In the genomic region with DNA sequence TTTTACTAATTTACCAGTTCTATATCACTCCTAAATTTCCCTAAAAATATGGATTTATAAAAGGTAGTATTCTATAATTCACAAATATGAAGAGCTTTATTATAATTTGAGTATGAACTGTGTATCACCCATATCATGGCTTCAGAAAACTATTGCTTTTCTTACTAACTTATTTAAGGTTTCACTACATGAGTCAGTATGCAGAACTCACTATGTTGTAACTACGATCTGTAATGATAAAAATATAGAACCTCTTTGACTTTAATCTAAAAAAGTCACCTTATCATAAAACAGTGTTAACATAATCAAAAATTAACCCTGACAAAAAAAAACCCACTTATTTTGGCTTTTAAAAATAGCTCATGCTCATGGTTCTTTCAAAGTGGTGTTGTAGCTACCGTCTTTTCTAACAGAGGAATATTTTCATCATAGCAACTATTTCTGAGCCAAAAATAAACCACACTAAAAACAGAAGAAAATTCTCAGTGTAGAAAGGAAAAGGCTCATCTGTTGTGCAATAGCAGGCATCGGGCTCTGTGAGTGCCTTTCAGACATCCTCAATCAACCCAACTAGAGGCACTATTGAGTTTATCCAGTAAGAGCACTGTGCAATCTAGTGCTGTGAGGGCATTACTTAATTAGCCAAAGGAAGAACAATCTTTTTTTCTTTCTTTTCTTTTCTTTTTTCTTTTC, we compare ENCODE assay signal across 8 cellular contexts. TPM values are rescaled to one million over a fixed set of nuclear protein-coding genes. Genes with fewer than 3 reads are reported as not detected.
DNase-seq lines count a peak whose midpoint lies in the region; ATAC-seq, FAIRE-seq and TF ChIP-seq lines count a peak whose summit lies in the region.

No MANE protein-coding gene starts in this region.

- no peak for TF ChIP-seq CTCF in kidney (IDR thresholded peaks at IDR 0.05; ENCODE audit: borderline replicate concordance, extremely low read depth, insufficient read depth)

- intact Hi-C loops in kidney (cut with DNase I), result no loop called here

- H3K9me3 ChIP-seq in kidney (ENCODE audit: control insufficient read depth in 1 of 2, low read length in 2 of 2), result no peaks in the 10 kb centered on the region

- peak; percentile 29 for FAIRE-seq in kidney (lab: Jason Lieb, UNC)

- H3K4me3 ChIP-seq in kidney (ENCODE audit: low read length in 2 of 2), result no peak overlapping the region

- ATAC-seq in GM21576 (IDR thresholded peaks at IDR 0.05; ENCODE audit: unreplicated experiment), result no peak

- H3K36me3 ChIP-seq in kidney (ENCODE audit: control insufficient read depth in 1 of 2, insufficient read depth in 2 of 2, low read length in 2 of 2), result no peaks in the 10 kb centered on the region

- DNase-seq in AML-193 (lab: John Stamatoyannopoulos, UW) (peak; percentile 97), H4 (ENCODE audit: low spot score) (peak; percentile 40), SW480 (ENCODE audit: low spot score) (peak; percentile 11), kidney (no peak), amniotic stem cell (lab: John Stamatoyannopoulos, UW) (no peak), NCI-H1092 treated with DMSO at 0.1 percent for 48 hours (lab: John Stamatoyannopoulos, UW) (no peak)
- DNase-seq in stimulated activated naive CD4-positive, alpha-beta T cell (lab: John Stamatoyannopoulos, UW), result no peak

- H3K4me1 ChIP-seq in kidney (ENCODE audit: control insufficient read depth in 1 of 2, insufficient read depth in 1 of 2, low read depth in 1 of 2, low read length in 2 of 2), result no peaks in the 10 kb centered on the region

- H3K9ac ChIP-seq in kidney (ENCODE audit: low read length in 2 of 2), result no peak overlapping the region

- no peak overlapping the region for H3K27ac ChIP-seq in kidney (ENCODE audit: low read depth in 2 of 2, low read length in 2 of 2)

RNA-seq across cellular contexts. Expression of a gene that starts 42.1 kb away (rescaled TPM):
- 0.02 TPM in 2 replicates for total RNA-seq in H4 (2014; rRNA removed; shearing (Covaris generic))
- 18.9 TPM for total RNA-seq in kidney
- 1.2 TPM for polyA plus RNA-seq in kidney (ENCODE audit: insufficient read depth, low read depth, low replicate concordance)

RNA-seq across cellular contexts. Expression of a gene that starts 53.1 kb away (rescaled TPM):
- total RNA-seq in H4 (2014; rRNA removed; shearing (Covaris generic)), result 1.8 and 4.4 TPM in 2 replicates
- total RNA-seq in kidney, result 11.9 TPM
- polyA plus RNA-seq in kidney (ENCODE audit: insufficient read depth, low read depth, low replicate concordance), result 0.37 TPM

Comparison
In these comparisons a context has a peak if more than half of its experiments do, and no peak if none do; other contexts are left out.
1. DNase-seq: peak in AML-193 (2 of 2), H4 (single experiment) and SW480 (single experiment); none in kidney (single experiment), stimulated activated naive CD4-positive, alpha-beta T cell (0 of 6), amniotic stem cell (single experiment) and NCI-H1092 treated with DMSO at 0.1 percent for 48 hours (single experiment).
2. RNA of a gene that starts 42.1 kb away (total RNA-seq): 18.9 TPM in kidney (single experiment); 0.02 TPM in H4; every median in the first group is over 10 times any median in the second.